In the genomic region with DNA sequence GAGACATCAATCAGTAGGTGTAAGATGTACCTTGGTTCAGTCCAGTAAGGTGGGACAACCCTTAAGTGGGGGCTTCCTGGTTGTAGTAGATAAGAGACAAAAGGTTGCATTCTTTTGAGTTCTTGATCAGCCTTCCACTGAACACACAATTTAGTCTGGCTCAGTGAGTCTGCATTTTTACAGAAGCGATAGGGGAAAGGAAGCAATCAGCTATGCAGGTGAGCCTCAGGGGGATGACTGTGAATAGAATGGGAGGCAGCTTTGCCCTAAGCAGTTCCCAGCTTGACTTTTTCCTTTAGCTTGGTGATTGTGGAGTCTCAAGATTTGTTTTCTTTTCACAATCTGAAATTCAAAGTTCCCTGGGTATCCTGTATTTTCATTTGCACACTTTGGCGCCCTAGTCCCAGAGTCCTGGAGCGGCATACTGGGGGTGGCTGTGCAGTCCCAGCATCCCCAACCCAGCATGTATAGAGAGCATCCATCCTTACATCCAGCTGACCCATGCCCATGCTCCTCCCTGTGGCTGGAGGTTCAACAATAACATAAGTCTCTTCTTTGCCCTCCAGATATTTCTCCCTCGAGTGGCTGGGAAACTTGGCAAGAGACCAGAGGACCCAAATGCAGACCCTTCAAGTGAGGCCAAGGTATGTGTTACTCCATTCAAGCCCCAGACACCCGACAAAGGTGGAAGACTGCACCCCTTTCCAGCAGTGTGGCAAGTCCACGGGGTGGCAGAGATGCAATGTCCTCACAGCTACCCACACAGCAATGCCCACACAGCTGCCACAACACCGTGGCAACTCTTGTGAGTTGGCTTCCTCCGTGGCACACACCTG, we compare ENCODE assay signal across 22 cellular contexts. TPM values are rescaled to one million over a fixed set of nuclear protein-coding genes. Genes with fewer than 3 reads are reported as not detected.
DNase-seq lines count a peak whose midpoint lies in the region; ATAC-seq, FAIRE-seq and TF ChIP-seq lines count a peak whose summit lies in the region.
"Had no signal": no experiment of that assay in that cellular context is flagged by ENCODE, and none has a peak within 500 bp of the region (broad histone marks: within the 10 kb centered on the region; RNA-seq: fewer than 3 reads in every experiment).

No MANE protein-coding gene starts in this region.

- H2BK5ac ChIP-seq in mesendoderm (ENCODE audit: low read length): peak overlapping the region; percentile 95

- ATAC-seq in foreskin keratinocyte (no peak), HG03469 (IDR thresholded peaks at IDR 0.05; ENCODE audit: unreplicated experiment) (no peak)

- H3K4me2 ChIP-seq in BLaER1: peak overlapping the region; percentile 24; the same call in 1 of the 2 replicates
- no peak overlapping the region for H3K4me2 ChIP-seq in mesendoderm (ENCODE audit: low read length)

- no peaks in the 10 kb centered on the region for H3K79me1 ChIP-seq in mesendoderm (ENCODE audit: low read length)

- no peaks in the 10 kb centered on the region for H3K9me3 ChIP-seq in BLaER1
- H3K9me3 ChIP-seq in spleen: no peaks in the 10 kb centered on the region
- H3K9me3 ChIP-seq: Peyer's patch had no signal

- no peak for TF ChIP-seq POLR2A in spleen (IDR thresholded peaks at IDR 0.05)

- H3K56ac ChIP-seq in mesendoderm (ENCODE audit: low read length): peak overlapping the region; percentile 85

- no peak overlapping the region for H2BK120ac ChIP-seq in mesendoderm (ENCODE audit: low read depth, low read length)

- peak overlapping the region; percentile 97 for H2AK5ac ChIP-seq in mesendoderm (ENCODE audit: low read length)

- DNase-seq in bronchial epithelial cell (ENCODE audit: low read depth) (no peak), mesendoderm (peak; percentile 85), spleen (peak; percentile 40), foreskin keratinocyte (no peak)
- no peak for DNase-seq in activated CD4-positive, CD25-positive, alpha-beta regulatory T cell treated with anti-CD3 and anti-CD28 coated beads, Interleukin-2, amount 50 U/mL, for 72 hours
- no peak for DNase-seq in effector CD4-positive, alpha-beta T cell
- DNase-seq: COR-L47, DMS153, HFFc6, IMR-90, Kasumi-1, MM.1S, NCI-H1092 treated with DMSO at 0.1 percent for 48 hours, NCI-H1694, NCI-H226, NCI-H524 treated with DMSO at 0.1 percent for 48 hours, Peyer's patch, Right ventricle myocardium superior had no signal

- H2BK15ac ChIP-seq in mesendoderm (replicated peaks; ENCODE audit: low read depth): no peak overlapping the region

- H4K20me1 ChIP-seq in BLaER1: no peaks in the 10 kb centered on the region

- H3K9ac ChIP-seq in BLaER1: no peak overlapping the region
- H3K9ac ChIP-seq in mesendoderm (ENCODE audit: low read length): peak overlapping the region; percentile 41

- H3K4me3 ChIP-seq in BLaER1 (no peak overlapping the region), bronchial epithelial cell (ENCODE audit: low read depth, low read length) (no peak overlapping the region), mesendoderm (ENCODE audit: low read length) (no peak overlapping the region), spleen (no peak overlapping the region)
- H3K4me3 ChIP-seq: Peyer's patch had no signal

- intact Hi-C loops in spleen (cut with DNase I; ENCODE audit: low total_unique reads): no loop called here

- H3K4me1 ChIP-seq in BLaER1 (peaks cover 62% of the 10 kb centered on the region), mesendoderm (ENCODE audit: control insufficient read depth, low read depth, low read length) (peaks cover 6% of the 10 kb centered on the region), spleen (peaks cover 0 to 3% (median 0%) of the 10 kb centered on the region in 6 donors), foreskin keratinocyte (no peaks in the 10 kb centered on the region)

- H3K18ac ChIP-seq in mesendoderm (ENCODE audit: low read length): peak overlapping the region; percentile 22

- WGBS in mesendoderm (ENCODE audit: extremely low coverage, insufficient coverage, low lambda C conversion rate): no CpG with 5 or more reads among the region's 8 CpGs
- WGBS in spleen, 5 donors: 72 to 83% (median 76%) methylated on average over 8 of the region's 8 CpGs

- H4K5ac ChIP-seq in mesendoderm (ENCODE audit: low read length): no peak overlapping the region

- no peak overlapping the region for H3K27ac ChIP-seq in BLaER1
- H3K27ac ChIP-seq in mesendoderm (ENCODE audit: low read depth, low read length): peak overlapping the region; percentile 30
- no peak overlapping the region for H3K27ac ChIP-seq in spleen
- H3K27ac ChIP-seq in foreskin keratinocyte: no peak overlapping the region

- TF ChIP-seq CTCF in bronchial epithelial cell (IDR thresholded peaks at IDR 0.05; ENCODE audit: insufficient read depth, low read length, severe bottlenecking): no peak
- TF ChIP-seq CTCF in spleen (IDR thresholded peaks at IDR 0.05 in 8 of 11, conservative IDR thresholded peaks at IDR 0.05 in 3 of 11): no peak
- no peak for TF ChIP-seq CTCF in foreskin keratinocyte (conservative IDR thresholded peaks at IDR 0.05)

- no peak overlapping the region for H3K4ac ChIP-seq in mesendoderm (ENCODE audit: low read depth, low read length)

- H3K27me3 ChIP-seq in BLaER1 (no peaks in the 10 kb centered on the region), bronchial epithelial cell (ENCODE audit: control insufficient read depth, insufficient read depth, low read length) (no peaks in the 10 kb centered on the region), mesendoderm (ENCODE audit: insufficient read depth, low read length, poor library complexity) (no peaks in the 10 kb centered on the region), spleen (replicated peaks in 1 of 7) (peaks cover 0 to 46% (median 0%) of the 10 kb centered on the region in 7 donors), foreskin keratinocyte (peaks cover 17% of the 10 kb centered on the region)
- H3K27me3 ChIP-seq: Peyer's patch had no signal

- H3K79me2 ChIP-seq in mesendoderm (ENCODE audit: control insufficient read depth, insufficient read depth, low read length): no peaks in the 10 kb centered on the region

- FAIRE-seq in bronchial epithelial cell (lab: Jason Lieb, UNC): peak; percentile 86
- FAIRE-seq: H54 had no signal

- H4K8ac ChIP-seq in mesendoderm (ENCODE audit: low read depth, low read length): no peak overlapping the region

- H3K23ac ChIP-seq in mesendoderm (ENCODE audit: low read length): no peak overlapping the region

- H3K36me3 ChIP-seq in BLaER1 (no peaks in the 10 kb centered on the region), bronchial epithelial cell (ENCODE audit: control insufficient read depth, insufficient read depth, low read length) (peaks cover 3% of the 10 kb centered on the region), mesendoderm (ENCODE audit: control insufficient read depth, insufficient read depth, low read length) (no peaks in the 10 kb centered on the region), spleen (no peaks in the 10 kb centered on the region)
- H3K36me3 ChIP-seq: Peyer's patch had no signal

RNA-seq across cellular contexts. Expression of gene PRLH, which starts 20.1 kb away (rescaled TPM):
- total RNA-seq in bronchial epithelial cell (not detected in 2 replicates), spleen (not detected), foreskin keratinocyte (not detected in 2 replicates)
- polyA plus RNA-seq in mesendoderm (2013, experiment 1 of 2): not detected
- polyA plus RNA-seq in mesendoderm (2013, experiment 2 of 2): not detected
- polyA plus RNA-seq in spleen (not detected), foreskin keratinocyte (not detected in 2 replicates)
- total RNA-seq: A673, HFFc6, IMR-90, Peyer's patch, Right ventricle myocardium superior had no signal
- polyA plus RNA-seq: IMR-90 had no signal

RNA-seq across cellular contexts. Expression of gene RAB17, which starts 44.3 kb away (rescaled TPM):
- total RNA-seq in bronchial epithelial cell (1.0 and 2.4 TPM in 2 replicates), spleen (1 to 10 TPM in 3 of 7 donors, under 1 TPM in 1, not detected in 3; 0.46 to 2.2 (median 1.3) TPM), foreskin keratinocyte (0.75 and 1.8 TPM in 2 replicates)
- 111 TPM for polyA plus RNA-seq in mesendoderm (2013, experiment 1 of 2)
- 108 TPM for polyA plus RNA-seq in mesendoderm (2013, experiment 2 of 2)
- polyA plus RNA-seq in spleen (under 1 TPM; 0.24 to 0.67 (median 0.57) TPM), foreskin keratinocyte (1.2 and 2.1 TPM in 2 replicates)
- total RNA-seq: IMR-90 had no signal

RNA-seq across cellular contexts. Expression of gene MLPH, which starts 59.2 kb away (rescaled TPM):
- total RNA-seq in bronchial epithelial cell (6.6 and 14.7 TPM in 2 replicates), spleen (1 to 10 TPM in 1 of 7 donors, under 1 TPM in 3, not detected in 3; 0.29 to 1.4 (median 0.52) TPM), foreskin keratinocyte (0.63 and 0.65 TPM in 2 replicates)
- polyA plus RNA-seq in mesendoderm (2013, experiment 1 of 2): 7.8 TPM
- polyA plus RNA-seq in mesendoderm (2013, experiment 2 of 2): 8.0 TPM
- polyA plus RNA-seq in spleen (1 to 10 TPM in 1 of 3 donors, under 1 TPM in 2; 0.09 to 1.4 (median 0.26) TPM), foreskin keratinocyte (0.54 and 0.55 TPM in 2 replicates)
- total RNA-seq: A673 had no signal

Comparison
In these comparisons a context has a peak if more than half of its experiments do, and no peak if none do; other contexts are left out.
1. DNase-seq: peak in mesendoderm (single experiment) and spleen (single experiment); none in bronchial epithelial cell (single experiment), foreskin keratinocyte (0 of 2), activated CD4-positive, CD25-positive, alpha-beta regulatory T cell treated with anti-CD3 and anti-CD28 coated beads, Interleukin-2, amount 50 U/mL, for 72 hours (single experiment) and effector CD4-positive, alpha-beta T cell (single experiment).